8 cellular contexts compared by ENCODE assay signal in genomic region chr21:31098576-31099005, GRCh38.
A peak's percentile ranks its signal among the peaks of the same experiment; 100 is the strongest.
DNase-seq lines count a peak whose midpoint lies in the region; ATAC-seq, FAIRE-seq and TF ChIP-seq lines count a peak whose summit lies in the region.

No MANE protein-coding gene starts in this region.

- no peak overlapping the region for H2AFZ ChIP-seq in OCI-LY1 (ENCODE audit: low read length)
- no peak overlapping the region for H2AFZ ChIP-seq in neural cell (ENCODE audit: low read depth, low read length)

- TF ChIP-seq EP300 in esophagus muscularis mucosa (IDR thresholded peaks at IDR 0.05), result no peak
- no peak for TF ChIP-seq EP300 in neural cell (conservative IDR thresholded peaks at IDR 0.05; ENCODE audit: poor library complexity, severe bottlenecking)

- H3K4me1 ChIP-seq in OCI-LY1 (ENCODE audit: insufficient read depth, low read length, severe bottlenecking) (peaks cover 6% of the 10 kb centered on the region), esophagus muscularis mucosa (no peaks in the 10 kb centered on the region)

- H3K79me2 ChIP-seq in OCI-LY1 (ENCODE audit: insufficient read depth, low read length) (no peaks in the 10 kb centered on the region), neural cell (replicated peaks; ENCODE audit: insufficient read depth, low read length) (no peaks in the 10 kb centered on the region)

- no peak overlapping the region for H3K9ac ChIP-seq in OCI-LY1 (ENCODE audit: low read length)
- no peak overlapping the region for H3K9ac ChIP-seq in neural cell (ENCODE audit: low read length)

- peak; percentile 88 for ATAC-seq in stimulated activated naive CD8-positive, alpha-beta T cell treated with anti-CD3 and anti-CD28 coated beads, Interleukin-15, amount 100 ng/mL, for 72 hours

- H3K27ac ChIP-seq in OCI-LY1 (ENCODE audit: low read depth, low read length, poor library complexity, severe bottlenecking) (no peak overlapping the region), esophagus muscularis mucosa (replicated peaks in 1 of 4) (no peak overlapping the region), neural cell (ENCODE audit: low read length) (no peak overlapping the region)

- peak; percentile 88 for FAIRE-seq in HTR-8/SVneo (lab: Jason Lieb, UNC)

- TF ChIP-seq CTCF in OCI-LY1 (IDR thresholded peaks at IDR 0.05; ENCODE audit: low read length) (peak; percentile 94), esophagus muscularis mucosa (IDR thresholded peaks at IDR 0.05) (peak; percentile 64 to 87 (median 69)), neural cell (IDR thresholded peaks at IDR 0.05; ENCODE audit: poor library complexity, severe bottlenecking) (peak; percentile 80)

- no peaks in the 10 kb centered on the region for H3K36me3 ChIP-seq in OCI-LY1 (ENCODE audit: insufficient read depth, low read length)
- H3K36me3 ChIP-seq in esophagus muscularis mucosa, result no peaks in the 10 kb centered on the region
- H3K36me3 ChIP-seq in neural cell (ENCODE audit: insufficient read depth, low read length), result no peaks in the 10 kb centered on the region

- 18% methylated on average over 23 of the region's 23 CpGs for WGBS in esophagus muscularis mucosa

- H3K27ac Mint-ChIP-seq in stimulated activated naive CD8-positive, alpha-beta T cell treated with anti-CD3 and anti-CD28 coated beads, Interleukin-15, amount 100 ng/mL, for 72 hours, result no peak overlapping the region

- H3K9me3 Mint-ChIP-seq in stimulated activated naive CD8-positive, alpha-beta T cell treated with anti-CD3 and anti-CD28 coated beads, Interleukin-15, amount 100 ng/mL, for 72 hours, result peaks cover 0 to 4% of the 10 kb centered on the region in 2 donors

- peaks cover 6% of the 10 kb centered on the region for H3K27me3 Mint-ChIP-seq in stimulated activated naive CD8-positive, alpha-beta T cell treated with anti-CD3 and anti-CD28 coated beads, Interleukin-15, amount 100 ng/mL, for 72 hours

- no peak overlapping the region for H3K4me3 ChIP-seq in OCI-LY1 (ENCODE audit: low read depth, low read length, poor library complexity, severe bottlenecking)
- no peak overlapping the region for H3K4me3 ChIP-seq in esophagus muscularis mucosa
- H3K4me3 ChIP-seq in neural cell (ENCODE audit: low read length), result no peak overlapping the region

- H3K4me3 Mint-ChIP-seq in stimulated activated naive CD8-positive, alpha-beta T cell treated with anti-CD3 and anti-CD28 coated beads, Interleukin-15, amount 100 ng/mL, for 72 hours, result no peak overlapping the region

- peaks cover 20% of the 10 kb centered on the region for H3K4me1 Mint-ChIP-seq in stimulated activated naive CD8-positive, alpha-beta T cell treated with anti-CD3 and anti-CD28 coated beads, Interleukin-15, amount 100 ng/mL, for 72 hours

- no peaks in the 10 kb centered on the region for H3F3A ChIP-seq in OCI-LY1 (ENCODE audit: insufficient read depth, low read length)
- no peaks in the 10 kb centered on the region for H3F3A ChIP-seq in neural cell (ENCODE audit: insufficient read depth, low read length, poor library complexity, severe bottlenecking)

- no peak for TF ChIP-seq POLR2A in esophagus muscularis mucosa (IDR thresholded peaks at IDR 0.05; ENCODE audit: low read depth)

- H3K4me2 ChIP-seq in OCI-LY1 (ENCODE audit: low read length) (no peak overlapping the region), neural cell (ENCODE audit: low read length) (no peak overlapping the region)

- DNase-seq in activated gamma-delta T cell treated with Interleukin-2 at 50 U/mL for 16 hours (peak; percentile 74), activated gamma-delta T cell (lab: John Stamatoyannopoulos, UW) (no peak), HTR-8/SVneo (ENCODE audit: insufficient read length, low spot score) (peak; percentile 62), esophagus muscularis mucosa (ENCODE audit: extremely low spot score) (peak; percentile 92)
- peak; percentile 89 for DNase-seq in activated CD8-positive, alpha-beta memory T cell treated with anti-CD3 and anti-CD28 coated beads, Interleukin-2, amount 50 U/mL, for 48 hours
- DNase-seq in stimulated activated naive CD8-positive, alpha-beta T cell treated with anti-CD3 and anti-CD28 coated beads, Interleukin-15, amount 100 ng/mL, for 72 hours, result peak; percentile 69 to 73

- TF ChIP-seq RAD21 in neural cell (conservative IDR thresholded peaks at IDR 0.05), result peak; percentile 77

- H3K27me3 ChIP-seq in OCI-LY1 (ENCODE audit: insufficient read depth, low read length) (no peaks in the 10 kb centered on the region), esophagus muscularis mucosa (peaks cover 0 to 14% (median 0%) of the 10 kb centered on the region in 4 donors), neural cell (ENCODE audit: insufficient read depth, low read depth, low read length) (no peaks in the 10 kb centered on the region)

- H3K9me2 ChIP-seq in OCI-LY1 (ENCODE audit: low read depth, low read length) (no peaks in the 10 kb centered on the region), neural cell (ENCODE audit: insufficient read depth, low read length) (no peaks in the 10 kb centered on the region)

- intact Hi-C loops in esophagus muscularis mucosa (cut with DNase I), result loop anchor here (10.0 kb wide), 1 partner anchor 506 kb away; no protein-coding TSS in a partner anchor

- H3K9me3 ChIP-seq in OCI-LY1 (ENCODE audit: low read length), result no peaks in the 10 kb centered on the region
- no peaks in the 10 kb centered on the region for H3K9me3 ChIP-seq in esophagus muscularis mucosa
- H3K9me3 ChIP-seq in neural cell (ENCODE audit: low read length), result no peaks in the 10 kb centered on the region

- H4K20me1 ChIP-seq in OCI-LY1 (ENCODE audit: insufficient read depth, low read length), result no peaks in the 10 kb centered on the region
- no peaks in the 10 kb centered on the region for H4K20me1 ChIP-seq in neural cell (ENCODE audit: insufficient read depth)

TF ChIP-seq in neural cell, 6 proteins besides CTCF, POLR2A, EP300 and RAD21:
- TF ChIP-seq TAF1 (IDR thresholded peaks at IDR 0.05; ENCODE audit: low read depth) (no peak), SMC3 (conservative IDR thresholded peaks at IDR 0.05; ENCODE audit: poor library complexity) (peak; percentile 80)
